ENCODE assay signal across 8 cellular contexts in genomic region chr5:178153530-178154340, GRCh38. TPM values are rescaled to one million over a fixed set of nuclear protein-coding genes. Genes with fewer than 3 reads are reported as not detected.
DNase-seq lines count a peak whose midpoint lies in the region; ATAC-seq, FAIRE-seq and TF ChIP-seq lines count a peak whose summit lies in the region.

Gene NHP2, minus strand, starts transcription at chr5:178153885. Its CDS starts 68 bp downstream, at chr5:178153817.

- peak within 1 kb of the TSS; percentile 4 for H3K18ac ChIP-seq in H1 (ENCODE audit: extremely low read depth, low read length)

- ATAC-seq in GM21360 (IDR thresholded peaks at IDR 0.05; ENCODE audit: unreplicated experiment) (peak; percentile 99), memory B cell (ENCODE audit: low read depth) (peak; percentile 99)

- POLR2A ChIA-PET in H1 (lab: Charles Lee; ENCODE audit: partially characterized antibody), result interaction anchor here (0.9 to 40.7 kb wide), 19 partner anchors 9 to 171 kb away, joined by 3 to 1250 read pairs (median 6); partner anchors contain the start of genes HNRNPAB, N4BP3, PHYKPL and RMND5B

- no peaks in the 10 kb centered on the region for H3K27me3 ChIP-seq in H1 (replicated peaks in 1 of 4; ENCODE audit: control insufficient read depth in 3 of 4, extremely low read depth in 1 of 4, insufficient read depth in 3 of 4, low read length in 3 of 4)

- peaks cover 6% of the 10 kb centered on the region; the same call in 1 of the 2 replicates for H3K23me2 ChIP-seq in H1 (ENCODE audit: low read depth, low read length)

- no peak within 1 kb of the TSS for H3K14ac ChIP-seq in H1 (ENCODE audit: insufficient read length)

- H2BK5ac ChIP-seq in H1 (ENCODE audit: low read depth, low read length), result peak within 1 kb of the TSS; percentile 73

- TF ChIP-seq EP300 in H1 (IDR thresholded peaks at IDR 0.05; ENCODE audit: borderline replicate concordance in 1 of 2, low read depth in 2 of 2, low read length in 2 of 2), result no peak

- peak within 1 kb of the TSS; percentile 96 for H4K8ac ChIP-seq in H1 (ENCODE audit: extremely low read depth, insufficient read depth, low read length)

- CTCF ChIA-PET in H1 (lab: Charles Lee; ENCODE audit: partially characterized antibody), result interaction anchor here (0.6 to 24.6 kb wide), 7 partner anchors 10 to 697 kb away, joined by 3 to 515 read pairs (median 5); no protein-coding TSS in a partner anchor

- peak within 1 kb of the TSS; percentile 85 to 87 for H3K4me2 ChIP-seq in H1 (ENCODE audit: insufficient read depth in 1 of 2, low read depth in 2 of 2, low read length in 2 of 2)

- H3K4me1 Mint-ChIP-seq in memory B cell, result peaks cover 31% of the 10 kb centered on the region

- DNase-seq in COLO668 (lab: John Stamatoyannopoulos, UW; ENCODE audit: unreplicated experiment) (peak; percentile 94), HT1080 (ENCODE audit: low read depth) (peak; percentile 97), NOMO-1 treated with DMSO at 0.1 percent for 48 hours (lab: John Stamatoyannopoulos, UW; ENCODE audit: unreplicated experiment) (peak; percentile 98), H1 (ENCODE audit: low read depth in 1 of 2, low spot score in 2 of 2) (peak; percentile 95 to 99), memory B cell (ENCODE audit: low spot score in 2 of 2) (peak; percentile 90 to 96)
- DNase-seq in activated CD8-positive, alpha-beta memory T cell treated with anti-CD3 and anti-CD28 coated beads for 4 hours (ENCODE audit: low read depth in 2 of 2), result peak; percentile 95 to 97
- DNase-seq in stimulated activated CD8-positive, alpha-beta memory T cell treated with anti-CD3 and anti-CD28 coated beads, Interleukin-12 subunit alpha, Interleukin-12 subunit beta, amount 100 ng/mL, for 24 hours (ENCODE audit: extremely low read depth), result peak; percentile 91

- peak within 1 kb of the TSS; percentile 65; the same call in 1 of the 2 replicates for H2AK5ac ChIP-seq in H1 (ENCODE audit: low read depth, low read length)

- no peak within 1 kb of the TSS for H4K5ac ChIP-seq in H1 (ENCODE audit: insufficient read length, low read depth, low read length)

- no peak within 1 kb of the TSS for H2AFZ ChIP-seq in H1 (ENCODE audit: low read length)

- TF ChIP-seq POLR2A in H1 (IDR thresholded peaks at IDR 0.05; ENCODE audit: control extremely low read depth in 1 of 2, low read depth in 2 of 2, low read length in 2 of 2), result peak in 1 of 2 experiments; percentile 60; a peak in 2 of 3 replicates

- H3K9ac ChIP-seq in H1 (replicated peaks in 1 of 4; ENCODE audit: extremely low read depth in 1 of 4, low read depth in 3 of 4, low read length in 3 of 4), result peak within 1 kb of the TSS; percentile 83 to 96 (median 88)

- peak within 1 kb of the TSS; percentile 88 for H3K27ac Mint-ChIP-seq in memory B cell

- H4K20me1 ChIP-seq in H1 (replicated peaks in 1 of 2; ENCODE audit: control insufficient read depth in 1 of 2, insufficient read depth in 2 of 2, low read length in 2 of 2), result peaks cover 8 to 9% of the 10 kb centered on the region in 2 experiments

- no peaks in the 10 kb centered on the region for H3K9me3 ChIP-seq in H1 (ENCODE audit: insufficient read depth in 2 of 2, low read depth in 1 of 2, low read length in 1 of 2)

- FAIRE-seq in H1 (lab: Jason Lieb, UNC), result peak; percentile 88

- no peak within 1 kb of the TSS for H2BK120ac ChIP-seq in H1 (replicated peaks; ENCODE audit: low read depth, low read length)

- no peak within 1 kb of the TSS for H3K23ac ChIP-seq in H1 (ENCODE audit: insufficient read length)

- H3K27me3 Mint-ChIP-seq in memory B cell, result no peaks in the 10 kb centered on the region

- TF ChIP-seq RAD21 in H1 (IDR thresholded peaks at IDR 0.05 in 1 of 2, conservative IDR thresholded peaks at IDR 0.05 in 1 of 2; ENCODE audit: low read depth in 2 of 2, low read length in 2 of 2), result no peak

- H3K56ac ChIP-seq in H1 (replicated peaks; ENCODE audit: insufficient read length, low read depth, low read length), result no peak within 1 kb of the TSS

- peak within 1 kb of the TSS; percentile 35; the same call in 1 of the 2 replicates for H3K27ac ChIP-seq in H1 (ENCODE audit: low read depth, low read length)

- H3K4me3 ChIP-seq in H1 (ENCODE audit: extremely low read depth in 1 of 4, insufficient read depth in 2 of 4, low read depth in 3 of 4, low read length in 4 of 4), result peak within 1 kb of the TSS; percentile 81 to 89 (median 86)

- 0 out of 2 replicates have a peak within 1 kb of the TSS, but pooled peaks have one; percentile 48 for H2BK20ac ChIP-seq in H1 (ENCODE audit: low read length)

- H2BK15ac ChIP-seq in H1 (ENCODE audit: low read length), result no peak within 1 kb of the TSS; the same call in 1 of the 2 replicates

- no peak within 1 kb of the TSS for H4K91ac ChIP-seq in H1 (replicated peaks; ENCODE audit: insufficient read length, low read length)

- TF ChIP-seq CTCF in H1 (IDR thresholded peaks at IDR 0.05; ENCODE audit: control extremely low read depth in 1 of 3, insufficient read depth in 1 of 3, low read depth in 1 of 3, low read length in 3 of 3), result no peak

- H2BK12ac ChIP-seq in H1 (ENCODE audit: low read depth, low read length), result peak within 1 kb of the TSS; percentile 68; the same call in 1 of the 2 replicates

- no peaks in the 10 kb centered on the region for H3K9me3 Mint-ChIP-seq in memory B cell

- H3K4me1 ChIP-seq in H1 (replicated peaks in 1 of 4; ENCODE audit: control insufficient read depth in 3 of 4, insufficient read depth in 4 of 4, low read length in 3 of 4), result peaks cover 0 to 3% (median 2%) of the 10 kb centered on the region in 4 experiments; a peak in 4 of 7 replicates

- 6% methylated on average over 61 of the region's 68 CpGs; no CpG with 5 or more reads in 1 of the 2 experiments for WGBS in H1 (ENCODE audit: extremely low coverage in 1 of 2, insufficient coverage in 1 of 2, insufficient read length in 1 of 2, insufficient replicate concordance in 2 of 2, low coverage in 1 of 2, low lambda C conversion rate in 2 of 2, missing lambda C conversion rate in 1 of 2), 2 experiments

- peaks cover 17 to 30% (median 22%) of the 10 kb centered on the region in 4 experiments for H3K36me3 ChIP-seq in H1 (ENCODE audit: control insufficient read depth in 2 of 4, insufficient read depth in 4 of 4, low read length in 3 of 4)

- H3K79me1 ChIP-seq in H1 (ENCODE audit: low read depth, low read length), result peaks cover 6% of the 10 kb centered on the region

- H3K79me2 ChIP-seq in H1 (ENCODE audit: control insufficient read depth in 1 of 2, insufficient read depth in 2 of 2, low read length in 2 of 2), result peaks cover 0 to 12% of the 10 kb centered on the region in 2 experiments; a peak in 2 of 4 replicates

- H3K36me3 Mint-ChIP-seq in memory B cell, result peaks cover 7% of the 10 kb centered on the region

- H3K4me3 Mint-ChIP-seq in memory B cell, result peak within 1 kb of the TSS; percentile 91

- peak within 1 kb of the TSS; percentile 21 for H3K4ac ChIP-seq in H1 (replicated peaks; ENCODE audit: insufficient read length, low read depth, low read length)

TF ChIP-seq in H1, 55 proteins besides CTCF, POLR2A, EP300 and RAD21 (continues in another document):
- no peak for TF ChIP-seq RBBP5 (IDR thresholded peaks at IDR 0.05; ENCODE audit: borderline replicate concordance, low read depth, low read length)

RNA-seq across cellular contexts. Expression of gene NHP2, which starts in this region (rescaled TPM):
- 521 and 563 TPM in 2 replicates for total RNA-seq in HT1080 (2014; rRNA removed; shearing (Covaris generic))
- polyA plus RNA-seq in HT1080 (2015; cell fraction: cytosol; rRNA removed), result 590 and 620 TPM in 2 replicates
- polyA plus RNA-seq in HT1080 (2015; cell fraction: nucleus; rRNA removed), result 164 and 185 TPM in 2 replicates
- 263 and 281 TPM in 2 replicates for total RNA-seq in H1 (2021; fragmentation: NEBNext Ultra II Directional; extraction: Animal tissue kit (Norgen Biotek cat#: 25700))
- polyA plus RNA-seq in H1 (2011; rRNA removed), result 241 and 344 TPM in 2 replicates
- 302 TPM for polyA plus RNA-seq in H1 (2011; cell fraction: cytosol; rRNA removed)
- polyA plus RNA-seq in H1 (2011; cell fraction: nucleus; rRNA removed), result 166 TPM
- 273 to 334 TPM (median 320 TPM) in 4 replicates for polyA plus RNA-seq in H1 (2012, experiment 1 of 2)
- 440 TPM for polyA plus RNA-seq in H1 (2012, experiment 2 of 2)
- polyA plus RNA-seq in H1 (2013, experiment 1 of 2), result 244 TPM
- 251 TPM for polyA plus RNA-seq in H1 (2013, experiment 2 of 2)
- 58.6 and 61.0 TPM in 2 replicates for polyA minus RNA-seq in H1 (2011; rRNA and poly(A)+ RNA removed)
- polyA minus RNA-seq in H1 (2011; cell fraction: cytosol; rRNA and poly(A)+ RNA removed), result 117 TPM
- polyA minus RNA-seq in H1 (2011; cell fraction: nucleus; rRNA and poly(A)+ RNA removed), result 80.9 TPM

Comparison
In these comparisons a context has a peak if more than half of its experiments do, and no peak if none do; other contexts are left out.
1. Peak in every context shown above with its lines: DNase-seq, ATAC-seq, H3K4me3 ChIP-seq and H3K27ac ChIP-seq.